ENCODE assay signal across 12 cellular contexts in genomic region chr12:75209782-75210138, GRCh38. TPM values are rescaled to one million over a fixed set of nuclear protein-coding genes. Genes with fewer than 3 reads are reported as not detected.
A peak's percentile ranks its signal among the peaks of the same experiment; 100 is the strongest.
DNase-seq lines count a peak whose midpoint lies in the region; ATAC-seq and TF ChIP-seq lines count a peak whose summit lies in the region.
"Had no signal": no experiment of that assay in that cellular context is flagged by ENCODE, and none has a peak within 500 bp of the region (broad histone marks: within the 10 kb centered on the region; RNA-seq: fewer than 3 reads in every experiment).

KCNC2 (minus strand) TSS chr12:75209839.

- no peak within 1 kb of the TSS for H3K4me2 ChIP-seq in PC-3 (ENCODE audit: low read length)

- H3K4me3 Mint-ChIP-seq in nephron: peak within 1 kb of the TSS; percentile 70 to 81 (median 72)

- no peaks in the 10 kb centered on the region for H3K9me3 ChIP-seq in cardiac muscle cell (ENCODE audit: low read depth)
- H3K9me3 ChIP-seq in right atrium auricular region: peaks cover 0 to 9% of the 10 kb centered on the region in 2 donors
- H3K9me3 ChIP-seq in endocrine pancreas (ENCODE audit: control insufficient read depth, low read length): no peaks in the 10 kb centered on the region
- no peaks in the 10 kb centered on the region for H3K9me3 ChIP-seq in PC-3 (ENCODE audit: low read length)

- H3K4me3 ChIP-seq in cardiac muscle cell (peak within 1 kb of the TSS; percentile 22), right atrium auricular region (no peak within 1 kb of the TSS), endocrine pancreas (ENCODE audit: control insufficient read depth, insufficient read depth, low read length) (peak within 1 kb of the TSS; percentile 67), PC-3 (ENCODE audit: low read length) (no peak within 1 kb of the TSS)
- H3K4me3 ChIP-seq: Peyer's patch had no signal

- H3K27ac Mint-ChIP-seq in nephron: no peak within 1 kb of the TSS

- H3K9ac ChIP-seq in endocrine pancreas (ENCODE audit: control insufficient read depth, insufficient read depth, low read length) (peak within 1 kb of the TSS; percentile 35), PC-3 (ENCODE audit: low read length) (no peak within 1 kb of the TSS)

- H3K4me1 Mint-ChIP-seq in nephron: no peaks in the 10 kb centered on the region

- BruUV-seq in PC-3 (replicated peaks; lab: Mats Ljungman, UMichigan): no TSS peak

- no peaks in the 10 kb centered on the region for H3F3A ChIP-seq in PC-3 (ENCODE audit: low read length, unreplicated experiment)

- DNase-seq in cardiac muscle cell (ENCODE audit: low read depth in 1 of 2, low spot score in 1 of 2) (no peak), right atrium auricular region (ENCODE audit: low spot score) (no peak), PC-3 (no peak), HuH-7.5 (ENCODE audit: low spot score) (no peak), NCI-H2029 treated with DMSO at 0.1 percent for 48 hours (lab: John Stamatoyannopoulos, UW) (no peak), ureter (ENCODE audit: low spot score) (no peak)
- DNase-seq: Karpas-422, Peyer's patch had no signal

- ATAC-seq in PC-3: no peak

- no peaks in the 10 kb centered on the region for H3K36me3 Mint-ChIP-seq in nephron (ENCODE audit: low read depth)
- H3K36me3 Mint-ChIP-seq: CD4-positive, alpha-beta memory T cell had no signal

- POLR2A ChIA-PET in PC-3 (lab: Charles Lee; ENCODE audit: unreplicated experiment): no interaction called here

- peaks cover 7% of the 10 kb centered on the region for H3K9me3 Mint-ChIP-seq in nephron

- no peak within 1 kb of the TSS for H2AFZ ChIP-seq in PC-3 (ENCODE audit: low read length)

- intact Hi-C loops in PC-3 (cut with micrococcal nuclease): no loop called here

- no peaks in the 10 kb centered on the region for H3K79me2 ChIP-seq in PC-3 (ENCODE audit: low read length)

- H3K4me1 ChIP-seq in cardiac muscle cell (ENCODE audit: low read depth): no peaks in the 10 kb centered on the region
- no peaks in the 10 kb centered on the region for H3K4me1 ChIP-seq in right atrium auricular region
- H3K4me1 ChIP-seq in endocrine pancreas (ENCODE audit: control insufficient read depth, insufficient read depth, low read length): no peaks in the 10 kb centered on the region
- H3K4me1 ChIP-seq in PC-3 (ENCODE audit: insufficient read depth, low read length): no peaks in the 10 kb centered on the region
- H3K4me1 ChIP-seq: Peyer's patch had no signal

- H3K27me3 ChIP-seq in cardiac muscle cell (peaks cover 58% of the 10 kb centered on the region), right atrium auricular region (peaks cover 16 to 22% of the 10 kb centered on the region in 2 donors), endocrine pancreas (ENCODE audit: control insufficient read depth, insufficient read depth, low read length) (no peaks in the 10 kb centered on the region), PC-3 (ENCODE audit: low read length) (no peaks in the 10 kb centered on the region)

- no peaks in the 10 kb centered on the region for H3K36me3 ChIP-seq in cardiac muscle cell
- no peaks in the 10 kb centered on the region for H3K36me3 ChIP-seq in right atrium auricular region
- no peaks in the 10 kb centered on the region for H3K36me3 ChIP-seq in endocrine pancreas (ENCODE audit: control insufficient read depth, insufficient read depth, low read length)
- H3K36me3 ChIP-seq in PC-3 (ENCODE audit: low read depth, low read length): no peaks in the 10 kb centered on the region
- H3K36me3 ChIP-seq: Peyer's patch had no signal

- no peaks in the 10 kb centered on the region for H3K9me2 ChIP-seq in PC-3 (replicated peaks; ENCODE audit: low read length)

- TF ChIP-seq CTCF in cardiac muscle cell (IDR thresholded peaks at IDR 0.05; ENCODE audit: low read depth, low read length) (no peak), right atrium auricular region (IDR thresholded peaks at IDR 0.05) (no peak), nephron (IDR thresholded peaks at IDR 0.05; ENCODE audit: unreplicated experiment in 3 of 3) (no peak), PC-3 (conservative IDR thresholded peaks at IDR 0.05; ENCODE audit: low read depth, low read length) (no peak)

- CTCF ChIA-PET in PC-3 (lab: Charles Lee): no interaction called here

- no peak within 1 kb of the TSS for H3K27ac ChIP-seq in cardiac muscle cell
- no peak within 1 kb of the TSS for H3K27ac ChIP-seq in right atrium auricular region
- no peak within 1 kb of the TSS for H3K27ac ChIP-seq in PC-3 (ENCODE audit: low read length)
- H3K27ac ChIP-seq: Peyer's patch had no signal

- no peaks in the 10 kb centered on the region for H4K20me1 ChIP-seq in PC-3 (ENCODE audit: low read length)

- H3K27me3 Mint-ChIP-seq in nephron (ENCODE audit: low read depth): peaks cover 66% of the 10 kb centered on the region

RNA-seq across cellular contexts. Expression of gene KCNC2, which starts in this region (rescaled TPM):
- total RNA-seq in cardiac muscle cell (not detected in 2 replicates), right atrium auricular region (not detected), PC-3 (2014; rRNA removed) (not detected in 2 replicates), ureter (not detected)
- polyA plus RNA-seq in cardiac muscle cell: not detected in 2 replicates
- total RNA-seq: aorta; CD4-positive, alpha-beta memory T cell; Peyer's patch had no signal
- polyA plus RNA-seq: aorta; CD4-positive, alpha-beta memory T cell had no signal

Comparison
In these comparisons a context has a peak if more than half of its experiments do, and no peak if none do; other contexts are left out.
1. H3K4me3 ChIP-seq: peak in cardiac muscle cell (single experiment) and endocrine pancreas (single experiment); none in right atrium auricular region (0 of 2) and PC-3 (single experiment).